ENCODE assay signal across 1 cellular context in genomic region chr11:62889484-62890437, GRCh38.
TF ChIP-seq lines count a peak whose summit lies in the region.

No MANE protein-coding gene starts in this region.

TF ChIP-seq in HepG2, 621 proteins besides CTCF, POLR2A, EP300 and RAD21 (continued from another document):
- TF ChIP-seq UBTF (CRISPR knock-in tag; IDR thresholded peaks at IDR 0.05) (peak; percentile 31; the same call in 1 of the 2 replicates), PAF1 (CRISPR knock-in tag; IDR thresholded peaks at IDR 0.05) (peak; percentile 45), CREM (IDR thresholded peaks at IDR 0.05) (peak; percentile 34; the same call in 1 of the 2 replicates), CREM (CRISPR knock-in tag; IDR thresholded peaks at IDR 0.05) (no peak), ZNF550 (CRISPR knock-in tag; IDR thresholded peaks at IDR 0.05; ENCODE audit: borderline replicate concordance) (no peak), MEIS2 (CRISPR knock-in tag; IDR thresholded peaks at IDR 0.05) (peak; percentile 96), PPARG (CRISPR knock-in tag; conservative IDR thresholded peaks at IDR 0.05) (0 out of 2 replicates have a peak, but pooled peaks have one; percentile 32), SIN3B (IDR thresholded peaks at IDR 0.05; ENCODE audit: low read length) (no peak), RARA (CRISPR knock-in tag; IDR thresholded peaks at IDR 0.05) (peak; percentile 83), POLR2AphosphoS5 (IDR thresholded peaks at IDR 0.05; ENCODE audit: low read depth, low read length) (peak; percentile 53), EZH2 (conservative IDR thresholded peaks at IDR 0.05; ENCODE audit: low read depth, low read length) (no peak), RXRA (CRISPR knock-in tag; IDR thresholded peaks at IDR 0.05) (peak; percentile 48; the same call in 1 of the 2 replicates), KLF6 (CRISPR knock-in tag; IDR thresholded peaks at IDR 0.05) (0 out of 2 replicates have a peak, but pooled peaks have one; percentile 8), ZFP36 (IDR thresholded peaks at IDR 0.05; ENCODE audit: borderline replicate concordance, low read depth, low read length, partially characterized antibody) (no peak), ZNF329 (CRISPR knock-in tag; IDR thresholded peaks at IDR 0.05; ENCODE audit: low read depth) (no peak), PBX2 (CRISPR knock-in tag; IDR thresholded peaks at IDR 0.05) (peak; percentile 82)
- TF ChIP-seq, protein P1, sequence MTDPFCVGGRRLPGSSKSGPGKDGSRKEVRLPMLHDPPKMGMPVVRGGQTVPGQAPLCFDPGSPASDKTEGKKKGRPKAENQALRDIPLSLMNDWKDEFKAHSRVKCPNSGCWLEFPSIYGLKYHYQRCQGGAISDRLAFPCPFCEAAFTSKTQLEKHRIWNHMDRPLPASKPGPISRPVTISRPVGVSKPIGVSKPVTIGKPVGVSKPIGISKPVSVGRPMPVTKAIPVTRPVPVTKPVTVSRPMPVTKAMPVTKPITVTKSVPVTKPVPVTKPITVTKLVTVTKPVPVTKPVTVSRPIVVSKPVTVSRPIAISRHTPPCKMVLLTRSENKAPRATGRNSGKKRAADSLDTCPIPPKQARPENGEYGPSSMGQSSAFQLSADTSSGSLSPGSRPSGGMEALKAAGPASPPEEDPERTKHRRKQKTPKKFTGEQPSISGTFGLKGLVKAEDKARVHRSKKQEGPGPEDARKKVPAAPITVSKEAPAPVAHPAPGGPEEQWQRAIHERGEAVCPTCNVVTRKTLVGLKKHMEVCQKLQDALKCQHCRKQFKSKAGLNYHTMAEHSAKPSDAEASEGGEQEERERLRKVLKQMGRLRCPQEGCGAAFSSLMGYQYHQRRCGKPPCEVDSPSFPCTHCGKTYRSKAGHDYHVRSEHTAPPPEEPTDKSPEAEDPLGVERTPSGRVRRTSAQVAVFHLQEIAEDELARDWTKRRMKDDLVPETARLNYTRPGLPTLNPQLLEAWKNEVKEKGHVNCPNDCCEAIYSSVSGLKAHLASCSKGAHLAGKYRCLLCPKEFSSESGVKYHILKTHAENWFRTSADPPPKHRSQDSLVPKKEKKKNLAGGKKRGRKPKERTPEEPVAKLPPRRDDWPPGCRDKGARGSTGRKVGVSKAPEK (CRISPR knock-in tag; IDR thresholded peaks at IDR 0.05; ENCODE audit: borderline replicate concordance) = no peak
